ENCODE assay signal across 1 cellular context in genomic region chr1:226625326-226625725, GRCh38.
TF ChIP-seq lines count a peak whose summit lies in the region.

No MANE protein-coding gene starts in this region.

TF ChIP-seq in H1, 55 proteins besides CTCF, POLR2A, EP300 and RAD21 (continued from another document):
- TF ChIP-seq JUN (IDR thresholded peaks at IDR 0.05; ENCODE audit: low read depth, low read length), result no peak
- TF ChIP-seq HDAC2 (IDR thresholded peaks at IDR 0.05; ENCODE audit: borderline replicate concordance in 1 of 2, low read depth in 2 of 2, low read length in 2 of 2), result no peak
- no peak for TF ChIP-seq JUND (IDR thresholded peaks at IDR 0.05; ENCODE audit: low read length)
- TF ChIP-seq FOSL1 (IDR thresholded peaks at IDR 0.05; ENCODE audit: insufficient read depth, low read depth, low read length), result no peak
- no peak for TF ChIP-seq SP1 (IDR thresholded peaks at IDR 0.05; ENCODE audit: low read depth, low read length)
- no peak for TF ChIP-seq SP2 (IDR thresholded peaks at IDR 0.05; ENCODE audit: low read length)
- no peak for TF ChIP-seq SIX5 (IDR thresholded peaks at IDR 0.05; ENCODE audit: low read depth, low read length)
- no peak for TF ChIP-seq NRF1 (IDR thresholded peaks at IDR 0.05; ENCODE audit: low read depth, low read length)
- no peak for TF ChIP-seq NANOG (IDR thresholded peaks at IDR 0.05; ENCODE audit: insufficient read depth, low read depth, low read length, poor library complexity, severe bottlenecking)
- TF ChIP-seq TCF12 (IDR thresholded peaks at IDR 0.05; ENCODE audit: low read depth, low read length), result no peak
- no peak for TF ChIP-seq KDM4A (IDR thresholded peaks at IDR 0.05; ENCODE audit: low read depth, low read length, severe bottlenecking)
- TF ChIP-seq CBX5 (IDR thresholded peaks at IDR 0.05; ENCODE audit: low read depth, low read length), result no peak
- TF ChIP-seq TBP (IDR thresholded peaks at IDR 0.05; ENCODE audit: low read depth, low read length), result no peak
- no peak for TF ChIP-seq CHD2 (IDR thresholded peaks at IDR 0.05; ENCODE audit: low read length)
- TF ChIP-seq KDM1A (IDR thresholded peaks at IDR 0.05; ENCODE audit: borderline replicate concordance, low read length), result no peak
